In the genomic region with DNA sequence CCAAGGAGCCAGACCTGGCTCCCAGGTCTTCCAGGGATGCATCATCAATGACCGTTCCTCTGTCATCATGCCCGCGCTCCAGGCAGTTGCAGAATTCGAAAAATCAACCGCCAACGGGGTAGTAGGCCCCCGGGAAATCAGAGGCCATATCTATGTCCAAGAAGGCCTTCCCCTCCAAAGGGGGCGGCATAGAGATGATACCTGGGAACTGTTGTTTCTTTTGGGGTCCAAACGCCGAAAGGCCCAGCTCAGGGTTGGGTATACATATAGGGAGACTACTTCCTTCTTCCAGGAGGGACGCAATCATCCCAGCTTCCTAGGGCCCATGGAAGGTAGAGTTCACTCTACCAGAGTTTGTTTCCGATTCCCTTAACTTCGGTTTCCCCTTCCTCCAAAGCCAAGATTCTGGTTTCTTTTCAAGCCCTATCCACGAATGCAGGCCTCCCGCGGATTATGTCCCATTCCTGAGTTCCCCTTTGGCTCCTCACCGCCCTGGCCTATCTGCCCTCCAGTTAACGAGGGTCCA, we compare ENCODE assay signal across 8 cellular contexts. TPM values are rescaled to one million over a fixed set of nuclear protein-coding genes. Genes with fewer than 3 reads are reported as not detected.
DNase-seq lines count a peak whose midpoint lies in the region; ATAC-seq and TF ChIP-seq lines count a peak whose summit lies in the region.

No MANE protein-coding gene starts in this region.

- peak overlapping the region; percentile 98 for H3K4me2 ChIP-seq in mammary epithelial cell (ENCODE audit: insufficient read depth, low read depth, low read length)

- peak overlapping the region; percentile 96 for H2AFZ ChIP-seq in mammary epithelial cell (ENCODE audit: low read depth, low read length)

- H3K4me3 ChIP-seq in mammary epithelial cell (replicated peaks in 1 of 3; ENCODE audit: insufficient read depth in 1 of 3, low read depth in 2 of 3, low read length in 3 of 3) (peak overlapping the region; percentile 67 to 88 (median 76)), left lung (peak overlapping the region; percentile 62 to 95), thymus (ENCODE audit: low read length) (peak overlapping the region; percentile 99)

- peaks cover 20% of the 10 kb centered on the region for H3K4me1 ChIP-seq in mammary epithelial cell (ENCODE audit: insufficient read depth, low read length)
- H3K4me1 ChIP-seq in left lung, result peaks cover 25 to 54% of the 10 kb centered on the region in 2 donors
- H3K4me1 ChIP-seq in thymus (ENCODE audit: control insufficient read depth, insufficient read depth, low read length), result peaks cover 11% of the 10 kb centered on the region

- H3K27ac ChIP-seq in mammary epithelial cell (ENCODE audit: insufficient read depth, low read depth, low read length) (peak overlapping the region; percentile 88), left lung (peak overlapping the region; percentile 90 to 95), thymus (ENCODE audit: low read depth) (peak overlapping the region; percentile 94)

- intact Hi-C loops in mammary epithelial cell (cut with micrococcal nuclease) (loop anchor here (1.0 to 5.0 kb wide), 6 partner anchors 54 to 254 kb away; partner anchors contain the start of genes KIF24, NUDT2 and UBAP1), left lung (cut with DNase I) (no loop called here)

- DNase-seq in NCI-H146 (lab: John Stamatoyannopoulos, UW), result peak; percentile 17
- DNase-seq in NCI-H146 treated with DMSO at 0.1 percent for 48 hours (lab: John Stamatoyannopoulos, UW; ENCODE audit: unreplicated experiment), result no peak
- peak; percentile 43 for DNase-seq in MV-4-11 (lab: John Stamatoyannopoulos, UW)
- DNase-seq in mammary epithelial cell, result peak; percentile 50
- DNase-seq in left lung, result no peak

- peak; percentile 13 for ATAC-seq in left lung
- no peak for ATAC-seq in GM21515 (IDR thresholded peaks at IDR 0.05; ENCODE audit: unreplicated experiment)
- ATAC-seq in GM18867 (IDR thresholded peaks at IDR 0.05; ENCODE audit: unreplicated experiment), result no peak

- dilution Hi-C loops in mammary epithelial cell (cut with HindIII; ENCODE audit: low sequenced_read_pairs), result no loop called here

- in situ Hi-C loops in mammary epithelial cell (cut with MboI; ENCODE audit: low sequenced_read_pairs in 2 of 2), result loop anchor here in 1 of 2 donors (10.0 kb wide), 1 partner anchor 199 kb away; the partner anchor contains the start of genes KIF24 and NUDT2

- H3K79me2 ChIP-seq in mammary epithelial cell (ENCODE audit: insufficient read depth, low read length), result peaks cover 55% of the 10 kb centered on the region

- no peaks in the 10 kb centered on the region for H3K27me3 ChIP-seq in mammary epithelial cell (ENCODE audit: insufficient read depth, low read length)
- no peaks in the 10 kb centered on the region for H3K27me3 ChIP-seq in left lung
- no peaks in the 10 kb centered on the region for H3K27me3 ChIP-seq in thymus (ENCODE audit: control insufficient read depth, insufficient read depth)

- CTCF ChIA-PET in mammary epithelial cell (lab: Charles Lee; ENCODE audit: low non-redundant PET), result interaction anchor here (0.5 to 1.0 kb wide), 2 partner anchors 14 to 128 kb away, joined by 5 to 8 read pairs; no protein-coding TSS in a partner anchor

- H3K9ac ChIP-seq in mammary epithelial cell (ENCODE audit: insufficient read depth, low read length), result peak overlapping the region; percentile 92

- H4K20me1 ChIP-seq in mammary epithelial cell (ENCODE audit: insufficient read depth, low read length), result no peaks in the 10 kb centered on the region

- H3K36me3 ChIP-seq in mammary epithelial cell (ENCODE audit: insufficient read depth, low read length) (peaks cover 15% of the 10 kb centered on the region), left lung (peaks cover 0 to 27% of the 10 kb centered on the region in 2 donors), thymus (ENCODE audit: control insufficient read depth, insufficient read depth) (peaks cover 16% of the 10 kb centered on the region)

- H3K9me3 ChIP-seq in mammary epithelial cell (replicated peaks; ENCODE audit: insufficient read depth, low read length), result no peaks in the 10 kb centered on the region
- H3K9me3 ChIP-seq in left lung, result no peaks in the 10 kb centered on the region
- no peaks in the 10 kb centered on the region for H3K9me3 ChIP-seq in thymus (ENCODE audit: control insufficient read depth)

- no TSS peak for BruUV-seq in mammary epithelial cell (replicated peaks; lab: Mats Ljungman, UMichigan)

- 0% methylated on average over 13 of the region's 18 CpGs for WGBS in mammary epithelial cell (ENCODE audit: low coverage, missing lambda C conversion rate)
- 2% methylated on average over 18 of the region's 18 CpGs for WGBS in thymus

- TF ChIP-seq CTCF in mammary epithelial cell (conservative IDR thresholded peaks at IDR 0.05 in 1 of 2, IDR thresholded peaks at IDR 0.05 in 1 of 2; ENCODE audit: extremely low read depth in 1 of 2, insufficient read depth in 1 of 2, low read depth in 1 of 2, low read length in 2 of 2) (peak in 1 of 2 donors; percentile 5), left lung (IDR thresholded peaks at IDR 0.05) (no peak)

RNA-seq across cellular contexts. Expression of gene DCAF12, which starts 0.8 kb away (rescaled TPM):
- 10 to 100 TPM; 30.6 to 31.7 TPM for total RNA-seq in mammary epithelial cell
- 38.5 TPM for polyA plus RNA-seq in mammary epithelial cell
- polyA minus RNA-seq in mammary epithelial cell, result 91.8 TPM
- 10 to 100 TPM; 30.4 to 45.8 TPM for total RNA-seq in left lung
- 17.9 TPM for polyA plus RNA-seq in thymus

RNA-seq across cellular contexts. Expression of gene UBAP1, which starts 53.1 kb away (rescaled TPM):
- total RNA-seq in mammary epithelial cell (10 to 100 TPM; 68.4 to 71.8 TPM), left lung (10 to 100 TPM; 53.8 to 54.1 TPM)
- polyA plus RNA-seq in mammary epithelial cell (56.3 TPM), thymus (40.1 TPM)
- polyA minus RNA-seq in mammary epithelial cell, result 41.6 TPM

Comparison
In these comparisons a context has a peak if more than half of its experiments do, and no peak if none do; other contexts are left out.
1. DNase-seq: peak in NCI-H146 (single experiment), MV-4-11 (single experiment) and mammary epithelial cell (single experiment); none in NCI-H146 treated with DMSO at 0.1 percent for 48 hours (single experiment) and left lung (0 of 2).
2. Peak in every context shown above with its lines, with median percentiles within 50 percentile points of each other: H3K27ac ChIP-seq and H3K4me3 ChIP-seq.